Comparison of ENCODE assay signal across 18 cellular contexts in the genomic region with DNA sequence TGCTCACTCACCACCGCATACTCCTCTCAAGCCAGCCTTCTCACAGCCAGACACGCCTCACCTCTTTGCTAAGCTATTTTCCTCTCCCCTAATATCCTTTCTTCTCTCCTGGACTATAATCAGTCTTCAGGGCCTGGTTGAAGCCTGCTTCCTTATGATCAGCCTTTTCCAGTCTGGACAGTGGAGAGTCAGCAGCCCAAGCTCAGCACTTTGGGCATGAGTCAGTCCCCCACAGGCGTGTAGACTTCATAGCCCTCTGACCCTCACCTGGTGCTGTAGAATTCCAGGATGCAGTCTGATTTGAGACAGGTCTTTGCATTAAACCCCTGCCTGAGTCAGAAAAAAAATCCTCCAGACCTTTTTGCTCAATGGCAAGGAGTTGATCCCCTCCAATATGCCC. TPM values are rescaled to one million over a fixed set of nuclear protein-coding genes. Genes with fewer than 3 reads are reported as not detected.
DNase-seq lines count a peak whose midpoint lies in the region; ATAC-seq and TF ChIP-seq lines count a peak whose summit lies in the region.
"Had no signal": no experiment of that assay in that cellular context is flagged by ENCODE, and none has a peak within 500 bp of the region (broad histone marks: within the 10 kb centered on the region; RNA-seq: fewer than 3 reads in every experiment).

No MANE protein-coding gene starts in this region.

- H3K27ac ChIP-seq in cingulate gyrus (ENCODE audit: low read depth, low read length): peak overlapping the region; percentile 30
- H3K27ac ChIP-seq in neural progenitor cell: no peak overlapping the region
- H3K27ac ChIP-seq: C4-2B, HL-60, PC-9 had no signal

- no peaks in the 10 kb centered on the region for H3K36me3 Mint-ChIP-seq in neural progenitor cell
- H3K36me3 Mint-ChIP-seq: IgD-negative memory B cell had no signal

- no peak for ATAC-seq in HG02973 (IDR thresholded peaks at IDR 0.05; ENCODE audit: unreplicated experiment)

- H2AFZ ChIP-seq in neural progenitor cell (replicated peaks): no peak overlapping the region
- H2AFZ ChIP-seq: PC-9 had no signal

- peaks cover 100% of the 10 kb centered on the region for H3K27me3 ChIP-seq in neural progenitor cell

- TF ChIP-seq CTCF in neural progenitor cell (IDR thresholded peaks at IDR 0.05): no peak

- no peak overlapping the region for H3K4me3 Mint-ChIP-seq in neural progenitor cell
- H3K4me3 Mint-ChIP-seq: IgD-negative memory B cell had no signal

- no peaks in the 10 kb centered on the region for H3K36me3 ChIP-seq in neural progenitor cell
- H3K36me3 ChIP-seq: HAP-1 had no signal

- H3K27me3 Mint-ChIP-seq in neural progenitor cell (ENCODE audit: insufficient read depth, low read depth): peaks cover 53% of the 10 kb centered on the region

- no peak overlapping the region for H3K4me3 ChIP-seq in neural progenitor cell
- H3K4me3 ChIP-seq: HAP-1, PC-9 had no signal

- H3K4me1 ChIP-seq in neural progenitor cell: peaks cover 7% of the 10 kb centered on the region

- no peak overlapping the region for H3K9ac ChIP-seq in neural progenitor cell

- H3K9me3 Mint-ChIP-seq in neural progenitor cell: peaks cover 2% of the 10 kb centered on the region
- H3K9me3 Mint-ChIP-seq: IgD-negative memory B cell had no signal

- peaks cover 36% of the 10 kb centered on the region for H4K20me1 ChIP-seq in neural progenitor cell (ENCODE audit: low read depth)

- H3F3A ChIP-seq in neural progenitor cell (ENCODE audit: low read depth): no peaks in the 10 kb centered on the region

- no peaks in the 10 kb centered on the region for H3K79me2 ChIP-seq in neural progenitor cell (ENCODE audit: low read depth)

- H3K9me3 ChIP-seq in neural progenitor cell (ENCODE audit: low read depth): no peaks in the 10 kb centered on the region
- H3K9me3 ChIP-seq: HAP-1 had no signal

- DNase-seq in ELR (ENCODE audit: low read depth) (peak; percentile 28), NCI-H226 (peak; percentile 62), neural progenitor cell (ENCODE audit: low spot score) (no peak), NCI-H82 treated with DMSO at 0.1 percent for 48 hours (lab: John Stamatoyannopoulos, UW; ENCODE audit: unreplicated experiment) (no peak)
- no peak for DNase-seq in activated naive CD4-positive, alpha-beta T cell treated with anti-CD3 and anti-CD28 coated beads, Interleukin-2, amount 50 U/mL, for 16 hours
- DNase-seq: COR-L47, Kasumi-1, NCI-H187 treated with DMSO at 0.1 percent for 48 hours, NCI-H446 treated with DMSO at 0.1 percent for 48 hours had no signal

- peaks cover 31% of the 10 kb centered on the region for H3K4me1 Mint-ChIP-seq in neural progenitor cell

- no peak overlapping the region for H3K4me2 ChIP-seq in neural progenitor cell
- H3K4me2 ChIP-seq: PC-9 had no signal

- H3K27ac Mint-ChIP-seq in neural progenitor cell: peak overlapping the region; percentile 8
- H3K27ac Mint-ChIP-seq: IgD-negative memory B cell had no signal

RNA-seq across cellular contexts. Expression of a gene that starts 2.5 kb away (rescaled TPM):
- 0.13 and 0.19 TPM in 2 replicates for total RNA-seq in neural progenitor cell (ENCODE audit: low replicate concordance)
- total RNA-seq: A673 had no signal

RNA-seq across cellular contexts. Expression of a gene that starts 16.8 kb away (rescaled TPM):
- not detected in 2 replicates for total RNA-seq in neural progenitor cell (ENCODE audit: low replicate concordance)
- total RNA-seq: A673, PC-9 had no signal

RNA-seq across cellular contexts. Expression of a gene that starts 49.3 kb away (rescaled TPM):
- total RNA-seq in neural progenitor cell (ENCODE audit: low replicate concordance): 2.3 and 4.0 TPM in 2 replicates
- total RNA-seq: SK-MEL-5 had no signal

RNA-seq across cellular contexts. Expression of a gene that starts 50.0 kb away (rescaled TPM):
- total RNA-seq in neural progenitor cell (ENCODE audit: low replicate concordance): 50.8 and 57.2 TPM in 2 replicates

Comparison
In these comparisons a context has a peak if more than half of its experiments do, and no peak if none do; other contexts are left out.
1. DNase-seq: peak in ELR (single experiment) and NCI-H226 (single experiment); none in neural progenitor cell (single experiment), activated naive CD4-positive, alpha-beta T cell treated with anti-CD3 and anti-CD28 coated beads, Interleukin-2, amount 50 U/mL, for 16 hours (single experiment) and NCI-H82 treated with DMSO at 0.1 percent for 48 hours (single experiment).